Comparison of ENCODE assay signal across 19 cellular contexts in the genomic region with DNA sequence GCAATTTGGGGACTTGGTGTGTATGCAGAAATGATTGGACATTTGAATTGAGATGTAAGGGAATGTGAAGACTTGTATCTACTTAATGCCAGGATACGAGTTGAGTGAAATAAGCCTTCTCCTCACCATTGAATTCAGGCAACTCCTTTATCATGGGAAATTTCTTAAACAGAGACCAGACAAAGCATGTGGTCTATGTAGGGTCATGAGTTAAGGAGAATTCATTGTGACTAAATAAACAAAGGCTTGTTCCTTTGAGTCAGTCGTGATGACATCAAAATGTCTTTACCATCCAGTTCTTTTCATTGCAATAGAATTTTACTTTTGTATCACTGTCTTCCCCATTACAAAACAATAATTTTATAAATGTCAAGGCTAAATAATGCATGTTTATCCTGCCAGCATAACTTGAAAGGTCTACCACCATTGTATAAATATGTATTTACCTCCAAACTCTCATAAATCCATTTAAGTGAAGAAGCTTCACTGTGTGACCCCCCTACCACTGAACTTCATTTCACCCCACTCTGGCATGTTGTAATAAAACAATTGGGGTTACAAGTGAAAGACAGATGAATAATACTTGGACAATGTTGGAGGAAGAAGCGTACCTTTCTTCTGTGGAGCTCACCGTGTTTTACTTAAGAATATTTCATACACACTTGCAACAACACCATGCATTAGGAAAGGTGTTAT.
"Had no signal": no experiment of that assay in that cellular context is flagged by ENCODE, and none has a peak within 500 bp of the region (broad histone marks: within the 10 kb centered on the region; RNA-seq: fewer than 3 reads in every experiment).

No MANE protein-coding gene starts in this region.

- FAIRE-seq: keratinocyte had no signal

- H3K36me3 ChIP-seq: ovary, thoracic aorta had no signal

- H3K36me3 Mint-ChIP-seq: activated naive CD4-positive, alpha-beta T cell treated with anti-CD3 and anti-CD28 coated beads, Interleukin-2, amount 50 U/mL, for 72 hours had no signal

- H3K9me3 ChIP-seq: heart right ventricle, ovary, stomach, thoracic aorta had no signal

- H3K9me3 Mint-ChIP-seq: activated naive CD4-positive, alpha-beta T cell treated with anti-CD3 and anti-CD28 coated beads, Interleukin-2, amount 50 U/mL, for 72 hours; mesothelial cell of epicardium; neural crest cell had no signal

- H3K27ac ChIP-seq: cardiac muscle cell, ovary, stomach, thoracic aorta had no signal

- H3K27ac Mint-ChIP-seq: activated naive CD4-positive, alpha-beta T cell treated with anti-CD3 and anti-CD28 coated beads, Interleukin-2, amount 50 U/mL, for 72 hours; activated T-cell treated with anti-CD3 and anti-CD28 coated beads, Interleukin-2, amount 50 U/mL, for 24 hours; mesothelial cell of epicardium had no signal

- ATAC-seq: activated naive CD4-positive, alpha-beta T cell treated with anti-CD3 and anti-CD28 coated beads, Interleukin-2, amount 50 U/mL, for 72 hours; left ventricle myocardium superior had no signal

- DNase-seq: activated CD4-positive, alpha-beta T cell treated with anti-CD3 and anti-CD28 coated beads, Interleukin-2, amount 50 U/mL, for 4 hours; activated CD4-positive, CD25-positive, alpha-beta regulatory T cell treated with anti-CD3 and anti-CD28 coated beads, Interleukin-2, amount 50 U/mL, for 72 hours; activated effector memory CD4-positive, alpha-beta T cell treated with anti-CD3 and anti-CD28 coated beads, Interleukin-2, amount 50 U/mL, for 16 hours; activated T-cell treated with anti-CD3 and anti-CD28 coated beads, Interleukin-2, amount 50 U/mL, for 24 hours; amygdala; foreskin melanocyte; ovary; stimulated activated CD4-positive, alpha-beta T cell treated with anti-CD3 and anti-CD28 coated beads, Interleukin-4, amount 100 ng/mL, for 1 hour; stimulated activated CD8-positive, alpha-beta memory T cell treated with anti-CD3 and anti-CD28 coated beads, Interleukin-4, amount 100 ng/mL, for 48 hours; stomach; T-helper 9 cell had no signal

- H3K4me3 ChIP-seq: cardiac muscle cell, heart right ventricle, ovary, stomach, thoracic aorta had no signal

- H3K27me3 Mint-ChIP-seq: activated T-cell treated with anti-CD3 and anti-CD28 coated beads, Interleukin-2, amount 50 U/mL, for 24 hours had no signal

- H3K27me3 ChIP-seq: cardiac muscle cell, heart right ventricle, ovary, stomach had no signal

- H3K4me3 Mint-ChIP-seq: activated T-cell treated with anti-CD3 and anti-CD28 coated beads, Interleukin-2, amount 50 U/mL, for 24 hours; mesothelial cell of epicardium; neural crest cell had no signal
